8 cellular contexts compared by ENCODE assay signal in genomic region chr10:11986593-11987216, GRCh38. TPM values are rescaled to one million over a fixed set of nuclear protein-coding genes. Genes with fewer than 3 reads are reported as not detected.
A peak's percentile ranks its signal among the peaks of the same experiment; 100 is the strongest.
DNase-seq lines count a peak whose midpoint lies in the region; ATAC-seq and TF ChIP-seq lines count a peak whose summit lies in the region.

No MANE protein-coding gene starts in this region.

- H3K27me3 Mint-ChIP-seq in Calu3 (ENCODE audit: unreplicated experiment) (no peaks in the 10 kb centered on the region), naive B cell (no peaks in the 10 kb centered on the region)

- no peaks in the 10 kb centered on the region; the same call in 1 of the 2 replicates for H3K79me2 ChIP-seq in OCI-LY3 (ENCODE audit: low read length)

- H3K4me3 Mint-ChIP-seq in Calu3 (ENCODE audit: low read depth, unreplicated experiment) (no peak overlapping the region), naive B cell (no peak overlapping the region)

- H3K36me3 Mint-ChIP-seq in Calu3 (ENCODE audit: insufficient read depth, unreplicated experiment) (peaks cover 20% of the 10 kb centered on the region), naive B cell (peaks cover 0 to 7% of the 10 kb centered on the region in 2 donors)

- peak; percentile 79 for DNase-seq in Calu3
- peak; percentile 75 for DNase-seq in HT1080 (ENCODE audit: low read depth)
- DNase-seq in activated T-cell treated with anti-CD3 and anti-CD28 coated beads for 1 hour (ENCODE audit: low read depth) = peak; percentile 71
- DNase-seq in naive B cell = peak; percentile 48
- peak; percentile 60 for DNase-seq in stimulated activated CD8-positive, alpha-beta memory T cell treated with anti-CD3 and anti-CD28 coated beads, Interleukin-7, amount 100 ng/mL, for 24 hours (ENCODE audit: low read depth)

- peaks cover 9% of the 10 kb centered on the region for H3K36me3 ChIP-seq in OCI-LY3 (replicated peaks; ENCODE audit: low read depth, low read length)

- H2AFZ ChIP-seq in OCI-LY3 (ENCODE audit: low read depth, low read length) = no peak overlapping the region

- H3K4me1 Mint-ChIP-seq in Calu3 (ENCODE audit: low read depth, unreplicated experiment) (peaks cover 11% of the 10 kb centered on the region), naive B cell (peaks cover 13 to 25% (median 21%) of the 10 kb centered on the region in 3 donors)

- no TSS peak for BruUV-seq in Calu3 (replicated peaks; lab: Mats Ljungman, UMichigan)

- H3K9me3 Mint-ChIP-seq in Calu3 (ENCODE audit: low read depth, unreplicated experiment) (no peaks in the 10 kb centered on the region), naive B cell (no peaks in the 10 kb centered on the region)

- TF ChIP-seq CTCF in Calu3 (IDR thresholded peaks at IDR 0.05; ENCODE audit: unreplicated experiment) (peak; percentile 77), OCI-LY3 (IDR thresholded peaks at IDR 0.05; ENCODE audit: low read depth, low read length) (peak; percentile 82)

- intact Hi-C loops in Calu3 (cut with micrococcal nuclease; ENCODE audit: unreplicated experiment) = loop anchor here (1.0 to 10.0 kb wide), 4 partner anchors 105 to 204 kb away; partner anchors contain the start of gene PROSER2

- no peak overlapping the region for H3K9ac ChIP-seq in OCI-LY3 (ENCODE audit: low read length)

- H3K27ac Mint-ChIP-seq in Calu3 (ENCODE audit: unreplicated experiment) = peak overlapping the region; percentile 62
- peak overlapping the region in 4 of 6 donors; percentile 57 to 77 (median 68) for H3K27ac Mint-ChIP-seq in naive B cell

- no peak overlapping the region for H3K4me2 ChIP-seq in OCI-LY3 (ENCODE audit: low read length)

- peaks cover 7% of the 10 kb centered on the region; the same call in 1 of the 2 replicates for H3K4me1 ChIP-seq in OCI-LY3 (ENCODE audit: low read length)

- CTCF ChIA-PET in Calu3 (lab: Charles Lee) = interaction anchor here (0.6 to 1.4 kb wide), 8 partner anchors 23 to 304 kb away, joined by 3 to 16 read pairs (median 4); partner anchors contain the start of gene UPF2

- H4K20me1 ChIP-seq in OCI-LY3 (ENCODE audit: insufficient read depth, low read length) = no peaks in the 10 kb centered on the region

- peak; percentile 52 for ATAC-seq in esophagus mucosa
- ATAC-seq in naive B cell (ENCODE audit: low read depth in 2 of 2) = peak; percentile 58 to 74
- no peak for ATAC-seq in GM18519 (IDR thresholded peaks at IDR 0.05; ENCODE audit: low FRiP score, unreplicated experiment)

- H3K27ac ChIP-seq in OCI-LY3 (ENCODE audit: low read length) = no peak overlapping the region

- no peaks in the 10 kb centered on the region for H3K9me3 ChIP-seq in OCI-LY3 (ENCODE audit: insufficient read depth, low read length)

- H3K27me3 ChIP-seq in OCI-LY3 (ENCODE audit: low read depth, low read length) = no peaks in the 10 kb centered on the region

- no peak overlapping the region for H3K4me3 ChIP-seq in OCI-LY3 (ENCODE audit: low read length)

RNA-seq across cellular contexts. Expression of gene UPF2, which starts 55.9 kb away (rescaled TPM):
- total RNA-seq in Calu3 (2022) (31.6 and 33.7 TPM in 2 replicates), esophagus mucosa (10.0 TPM)
- total RNA-seq in HT1080 (2014; rRNA removed; shearing (Covaris generic)) = 13.9 and 15.9 TPM in 2 replicates
- 10.5 and 13.6 TPM in 2 replicates for polyA plus RNA-seq in HT1080 (2015; cell fraction: cytosol; rRNA removed)
- polyA plus RNA-seq in HT1080 (2015; cell fraction: nucleus; rRNA removed) = 17.6 and 19.2 TPM in 2 replicates
- polyA plus RNA-seq in naive B cell (ENCODE audit: low read depth in 6 of 6) = 10 to 100 TPM in 5 of 6 donors, 1 to 10 TPM in 1; 5.0 to 24.1 (median 15.9) TPM
